In the genomic region with DNA sequence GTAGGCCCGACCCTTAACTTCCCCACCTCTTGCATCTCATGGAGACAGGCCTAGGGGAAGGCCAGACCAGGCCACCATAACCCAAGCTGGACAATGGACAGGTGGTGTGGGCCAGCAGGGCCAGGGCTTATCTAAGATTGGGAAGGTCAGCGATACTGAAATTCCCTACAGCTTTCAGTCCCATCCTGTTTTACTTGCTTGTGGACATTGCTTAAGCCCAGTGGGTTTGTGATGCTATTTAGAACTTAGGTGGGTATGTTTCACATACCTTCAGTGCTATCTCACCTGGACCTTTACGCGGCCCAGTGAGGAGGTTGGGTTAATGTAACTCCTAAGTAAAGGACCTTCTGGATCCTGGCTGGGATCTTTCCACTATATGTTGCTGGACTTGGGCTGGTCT, we compare ENCODE assay signal across 2 cellular contexts.
TF ChIP-seq lines count a peak whose summit lies in the region.

No MANE protein-coding gene starts in this region.

TF ChIP-seq in GM23338, 12 proteins besides CTCF, POLR2A, EP300 and RAD21 (continued from another document):
- TF ChIP-seq, protein P1, sequence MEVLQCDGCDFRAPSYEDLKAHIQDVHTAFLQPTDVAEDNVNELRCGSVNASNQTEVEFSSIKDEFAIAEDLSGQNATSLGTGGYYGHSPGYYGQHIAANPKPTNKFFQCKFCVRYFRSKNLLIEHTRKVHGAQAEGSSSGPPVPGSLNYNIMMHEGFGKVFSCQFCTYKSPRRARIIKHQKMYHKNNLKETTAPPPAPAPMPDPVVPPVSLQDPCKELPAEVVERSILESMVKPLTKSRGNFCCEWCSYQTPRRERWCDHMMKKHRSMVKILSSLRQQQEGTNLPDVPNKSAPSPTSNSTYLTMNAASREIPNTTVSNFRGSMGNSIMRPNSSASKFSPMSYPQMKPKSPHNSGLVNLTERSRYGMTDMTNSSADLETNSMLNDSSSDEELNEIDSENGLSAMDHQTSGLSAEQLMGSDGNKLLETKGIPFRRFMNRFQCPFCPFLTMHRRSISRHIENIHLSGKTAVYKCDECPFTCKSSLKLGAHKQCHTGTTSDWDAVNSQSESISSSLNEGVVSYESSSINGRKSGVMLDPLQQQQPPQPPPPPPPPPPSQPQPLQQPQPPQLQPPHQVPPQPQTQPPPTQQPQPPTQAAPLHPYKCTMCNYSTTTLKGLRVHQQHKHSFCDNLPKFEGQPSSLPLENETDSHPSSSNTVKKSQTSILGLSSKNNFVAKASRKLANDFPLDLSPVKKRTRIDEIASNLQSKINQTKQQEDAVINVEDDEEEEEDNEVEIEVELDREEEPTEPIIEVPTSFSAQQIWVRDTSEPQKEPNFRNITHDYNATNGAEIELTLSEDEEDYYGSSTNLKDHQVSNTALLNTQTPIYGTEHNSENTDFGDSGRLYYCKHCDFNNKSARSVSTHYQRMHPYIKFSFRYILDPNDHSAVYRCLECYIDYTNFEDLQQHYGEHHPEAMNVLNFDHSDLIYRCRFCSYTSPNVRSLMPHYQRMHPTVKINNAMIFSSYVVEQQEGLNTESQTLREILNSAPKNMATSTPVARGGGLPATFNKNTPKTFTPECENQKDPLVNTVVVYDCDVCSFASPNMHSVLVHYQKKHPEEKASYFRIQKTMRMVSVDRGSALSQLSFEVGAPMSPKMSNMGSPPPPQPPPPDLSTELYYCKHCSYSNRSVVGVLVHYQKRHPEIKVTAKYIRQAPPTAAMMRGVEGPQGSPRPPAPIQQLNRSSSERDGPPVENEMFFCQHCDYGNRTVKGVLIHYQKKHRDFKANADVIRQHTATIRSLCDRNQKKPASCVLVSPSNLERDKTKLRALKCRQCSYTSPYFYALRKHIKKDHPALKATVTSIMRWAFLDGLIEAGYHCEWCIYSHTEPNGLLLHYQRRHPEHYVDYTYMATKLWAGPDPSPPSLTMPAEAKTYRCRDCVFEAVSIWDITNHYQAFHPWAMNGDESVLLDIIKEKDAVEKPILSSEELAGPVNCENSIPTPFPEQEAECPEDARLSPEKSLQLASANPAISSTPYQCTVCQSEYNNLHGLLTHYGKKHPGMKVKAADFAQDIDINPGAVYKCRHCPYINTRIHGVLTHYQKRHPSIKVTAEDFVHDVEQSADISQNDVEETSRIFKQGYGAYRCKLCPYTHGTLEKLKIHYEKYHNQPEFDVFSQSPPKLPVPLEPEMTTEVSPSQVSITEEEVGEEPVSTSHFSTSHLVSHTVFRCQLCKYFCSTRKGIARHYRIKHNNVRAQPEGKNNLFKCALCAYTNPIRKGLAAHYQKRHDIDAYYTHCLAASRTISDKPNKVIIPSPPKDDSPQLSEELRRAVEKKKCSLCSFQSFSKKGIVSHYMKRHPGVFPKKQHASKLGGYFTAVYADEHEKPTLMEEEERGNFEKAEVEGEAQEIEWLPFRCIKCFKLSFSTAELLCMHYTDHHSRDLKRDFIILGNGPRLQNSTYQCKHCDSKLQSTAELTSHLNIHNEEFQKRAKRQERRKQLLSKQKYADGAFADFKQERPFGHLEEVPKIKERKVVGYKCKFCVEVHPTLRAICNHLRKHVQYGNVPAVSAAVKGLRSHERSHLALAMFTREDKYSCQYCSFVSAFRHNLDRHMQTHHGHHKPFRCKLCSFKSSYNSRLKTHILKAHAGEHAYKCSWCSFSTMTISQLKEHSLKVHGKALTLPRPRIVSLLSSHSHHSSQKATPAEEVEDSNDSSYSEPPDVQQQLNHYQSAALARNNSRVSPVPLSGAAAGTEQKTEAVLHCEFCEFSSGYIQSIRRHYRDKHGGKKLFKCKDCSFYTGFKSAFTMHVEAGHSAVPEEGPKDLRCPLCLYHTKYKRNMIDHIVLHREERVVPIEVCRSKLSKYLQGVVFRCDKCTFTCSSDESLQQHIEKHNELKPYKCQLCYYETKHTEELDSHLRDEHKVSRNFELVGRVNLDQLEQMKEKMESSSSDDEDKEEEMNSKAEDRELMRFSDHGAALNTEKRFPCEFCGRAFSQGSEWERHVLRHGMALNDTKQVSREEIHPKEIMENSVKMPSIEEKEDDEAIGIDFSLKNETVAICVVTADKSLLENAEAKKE (CRISPR knock-in tag; IDR thresholded peaks at IDR 0.05) = no peak
- TF ChIP-seq ZNF331 (CRISPR knock-in tag; IDR thresholded peaks at IDR 0.05; ENCODE audit: low read depth) (no peak), ZNF114 (CRISPR knock-in tag; IDR thresholded peaks at IDR 0.05) (no peak), EZH2 (IDR thresholded peaks at IDR 0.05; ENCODE audit: low read depth, unreplicated experiment) (no peak), STAT1 (IDR thresholded peaks at IDR 0.05; ENCODE audit: unreplicated experiment) (no peak), NANOG (IDR thresholded peaks at IDR 0.05; ENCODE audit: borderline replicate concordance) (no peak), POLR2AphosphoS5 (IDR thresholded peaks at IDR 0.05; ENCODE audit: low read depth) (no peak), CREB1 (CRISPR knock-in tag; IDR thresholded peaks at IDR 0.05; ENCODE audit: low read depth) (no peak)

TF ChIP-seq in WTC11, 78 proteins besides CTCF, POLR2A, EP300 and RAD21 (continued from another document):
- TF ChIP-seq, protein P2, sequence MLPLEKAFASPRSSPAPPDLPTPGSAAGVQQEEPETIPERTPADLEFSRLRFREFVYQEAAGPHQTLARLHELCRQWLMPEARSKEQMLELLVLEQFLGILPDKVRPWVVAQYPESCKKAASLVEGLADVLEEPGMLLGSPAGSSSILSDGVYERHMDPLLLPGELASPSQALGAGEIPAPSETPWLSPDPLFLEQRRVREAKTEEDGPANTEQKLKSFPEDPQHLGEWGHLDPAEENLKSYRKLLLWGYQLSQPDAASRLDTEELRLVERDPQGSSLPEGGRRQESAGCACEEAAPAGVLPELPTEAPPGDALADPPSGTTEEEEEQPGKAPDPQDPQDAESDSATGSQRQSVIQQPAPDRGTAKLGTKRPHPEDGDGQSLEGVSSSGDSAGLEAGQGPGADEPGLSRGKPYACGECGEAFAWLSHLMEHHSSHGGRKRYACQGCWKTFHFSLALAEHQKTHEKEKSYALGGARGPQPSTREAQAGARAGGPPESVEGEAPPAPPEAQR (CRISPR knock-in tag; IDR thresholded peaks at IDR 0.05) = no peak
- no peak for TF ChIP-seq ZNF219 (CRISPR knock-in tag; IDR thresholded peaks at IDR 0.05; ENCODE audit: borderline replicate concordance)
